Comparison of ENCODE assay signal across 26 cellular contexts in genomic region chr10:51186358-51186757, GRCh38.
A peak's percentile ranks its signal among the peaks of the same experiment; 100 is the strongest.
DNase-seq lines count a peak whose midpoint lies in the region; ATAC-seq, FAIRE-seq and TF ChIP-seq lines count a peak whose summit lies in the region.
"Had no signal": no experiment of that assay in that cellular context is flagged by ENCODE, and none has a peak within 500 bp of the region (broad histone marks: within the 10 kb centered on the region; RNA-seq: fewer than 3 reads in every experiment).

No MANE protein-coding gene starts in this region.

- no peak for ATAC-seq in activated T-cell treated with anti-CD3 and anti-CD28 coated beads, Interleukin-2, amount 50 U/mL, for 72 hours (replicated peaks in 1 of 2)
- ATAC-seq: GM12878, Panc1 had no signal

- H3K4me3 ChIP-seq in HEK293 (ENCODE audit: low read depth, low read length) (no peak overlapping the region), kidney (ENCODE audit: low read length in 2 of 2) (no peak overlapping the region)
- H3K4me3 ChIP-seq: BLaER1, GM12878, SJCRH30 had no signal

- H3K9me3 ChIP-seq in HEK293 (ENCODE audit: control insufficient read depth, insufficient read depth, low read depth, low read length): no peaks in the 10 kb centered on the region
- no peaks in the 10 kb centered on the region for H3K9me3 ChIP-seq in kidney (ENCODE audit: control insufficient read depth in 1 of 2, low read length in 2 of 2)
- H3K9me3 ChIP-seq: BLaER1, SJCRH30 had no signal

- intact Hi-C loops in kidney (cut with DNase I): no loop called here

- peaks cover 26% of the 10 kb centered on the region for H3K4me1 Mint-ChIP-seq in nephron progenitor cell
- H3K4me1 Mint-ChIP-seq in activated T-cell treated with anti-CD3 and anti-CD28 coated beads, Interleukin-2, amount 50 U/mL, for 72 hours (ENCODE audit: low read depth): no peaks in the 10 kb centered on the region
- H3K4me1 Mint-ChIP-seq: CD4-positive, alpha-beta memory T cell had no signal

- POLR2A ChIA-PET in HEK293 (lab: Yijun Ruan, JAX): no interaction called here

- no peak overlapping the region for H3K9ac ChIP-seq in kidney (ENCODE audit: low read length in 2 of 2)
- H3K9ac ChIP-seq: BLaER1 had no signal

- no peak overlapping the region for H3K4me3 Mint-ChIP-seq in nephron progenitor cell
- no peak overlapping the region for H3K4me3 Mint-ChIP-seq in activated T-cell treated with anti-CD3 and anti-CD28 coated beads, Interleukin-2, amount 50 U/mL, for 72 hours
- H3K4me3 Mint-ChIP-seq: CD4-positive, alpha-beta memory T cell had no signal

- no peak for FAIRE-seq in kidney (lab: Jason Lieb, UNC)
- FAIRE-seq: GM12878 had no signal

- H3K4me1 ChIP-seq in HEK293 (ENCODE audit: control insufficient read depth, insufficient read depth, low read length): no peaks in the 10 kb centered on the region; the same call in 1 of the 2 replicates
- no peaks in the 10 kb centered on the region for H3K4me1 ChIP-seq in kidney (ENCODE audit: control insufficient read depth in 1 of 2, insufficient read depth in 1 of 2, low read depth in 1 of 2, low read length in 2 of 2)
- H3K4me1 ChIP-seq: BLaER1, Caco-2 had no signal

- no peaks in the 10 kb centered on the region for H3K36me3 ChIP-seq in HEK293 (ENCODE audit: control insufficient read depth in 2 of 2, insufficient read depth in 1 of 2, low read length in 2 of 2)
- no peaks in the 10 kb centered on the region for H3K36me3 ChIP-seq in kidney (ENCODE audit: control insufficient read depth in 1 of 2, insufficient read depth in 2 of 2, low read length in 2 of 2)
- H3K36me3 ChIP-seq: BLaER1, SJCRH30 had no signal

- H3K27ac ChIP-seq in HEK293 (ENCODE audit: extremely low read depth, low read depth, low read length) (no peak overlapping the region), kidney (ENCODE audit: low read depth in 2 of 2, low read length in 2 of 2) (no peak overlapping the region)
- H3K27ac ChIP-seq: BLaER1, SJCRH30 had no signal

- no peaks in the 10 kb centered on the region for H3K9me3 Mint-ChIP-seq in nephron progenitor cell
- no peaks in the 10 kb centered on the region for H3K9me3 Mint-ChIP-seq in activated T-cell treated with anti-CD3 and anti-CD28 coated beads, Interleukin-2, amount 50 U/mL, for 72 hours

- H3K27ac Mint-ChIP-seq in nephron progenitor cell: peak overlapping the region; percentile 28
- no peak overlapping the region for H3K27ac Mint-ChIP-seq in activated T-cell treated with anti-CD3 and anti-CD28 coated beads, Interleukin-2, amount 50 U/mL, for 72 hours
- H3K27ac Mint-ChIP-seq: CD4-positive, alpha-beta memory T cell had no signal

- H3K36me3 Mint-ChIP-seq in nephron progenitor cell (ENCODE audit: low read depth): no peaks in the 10 kb centered on the region
- H3K36me3 Mint-ChIP-seq in activated T-cell treated with anti-CD3 and anti-CD28 coated beads, Interleukin-2, amount 50 U/mL, for 72 hours (ENCODE audit: insufficient read depth in 2 of 2): no peaks in the 10 kb centered on the region
- H3K36me3 Mint-ChIP-seq: CD4-positive, alpha-beta memory T cell had no signal

- H3K27me3 Mint-ChIP-seq in nephron progenitor cell (ENCODE audit: low read depth, poor library complexity): peaks cover 3% of the 10 kb centered on the region
- H3K27me3 Mint-ChIP-seq in activated T-cell treated with anti-CD3 and anti-CD28 coated beads, Interleukin-2, amount 50 U/mL, for 72 hours (ENCODE audit: low read depth): no peaks in the 10 kb centered on the region
- H3K27me3 Mint-ChIP-seq: CD4-positive, alpha-beta memory T cell had no signal

- TF ChIP-seq CTCF in HEK293 (tag by site-specific recombination; IDR thresholded peaks at IDR 0.05) (no peak), nephron progenitor cell (IDR thresholded peaks at IDR 0.05) (no peak), kidney (IDR thresholded peaks at IDR 0.05; ENCODE audit: borderline replicate concordance, extremely low read depth, insufficient read depth) (no peak)

- DNase-seq in AG20443 (ENCODE audit: low spot score) (peak; percentile 16), dedifferentiated amniotic fluid mesenchymal stem cell (ENCODE audit: extremely low spot score) (peak; percentile 35), nephron progenitor cell (no peak), kidney (no peak)
- no peak for DNase-seq in activated T-cell treated with anti-CD3 and anti-CD28 coated beads, Interleukin-2, amount 50 U/mL, for 72 hours
- DNase-seq in effector CD8-positive, alpha-beta T cell (lab: John Stamatoyannopoulos, UW): no peak
- DNase-seq: Caco-2; CD4-positive, alpha-beta memory T cell; DMS 273 treated with DMSO at 0.1 percent for 48 hours; DMS79 treated with DMSO at 0.1 percent for 48 hours; GOT3; HCEC 1CT; KG1; NCI-H1092 treated with DMSO at 0.1 percent for 48 hours; NCI-H146; NCI-H2029; NCI-H2171; NCI-H345; NCI-H524; NCI-H774; NK-92 treated with Interleukin-12 subunit alpha and Interleukin-12 subunit beta, amount 100 ng/mL, for 24 hours; SJCRH30 had no signal

- CTCF ChIA-PET in HEK293 (lab: Yijun Ruan, JAX): no interaction called here

TF ChIP-seq in HEK293, 187 proteins besides CTCF, POLR2A, EP300 and RAD21:
- TF ChIP-seq PRDM1 (tag by site-specific recombination; IDR thresholded peaks at IDR 0.05) (peak; percentile 53), ZSCAN5A (tag by site-specific recombination; IDR thresholded peaks at IDR 0.05) (no peak)

Comparison
In these comparisons a context has a peak if more than half of its experiments do, and no peak if none do; other contexts are left out.
1. DNase-seq: peak in AG20443 (single experiment) and dedifferentiated amniotic fluid mesenchymal stem cell (single experiment); none in nephron progenitor cell (single experiment), activated T-cell treated with anti-CD3 and anti-CD28 coated beads, Interleukin-2, amount 50 U/mL, for 72 hours (0 of 2), effector CD8-positive, alpha-beta T cell (single experiment) and kidney (single experiment).